In the genomic region with DNA sequence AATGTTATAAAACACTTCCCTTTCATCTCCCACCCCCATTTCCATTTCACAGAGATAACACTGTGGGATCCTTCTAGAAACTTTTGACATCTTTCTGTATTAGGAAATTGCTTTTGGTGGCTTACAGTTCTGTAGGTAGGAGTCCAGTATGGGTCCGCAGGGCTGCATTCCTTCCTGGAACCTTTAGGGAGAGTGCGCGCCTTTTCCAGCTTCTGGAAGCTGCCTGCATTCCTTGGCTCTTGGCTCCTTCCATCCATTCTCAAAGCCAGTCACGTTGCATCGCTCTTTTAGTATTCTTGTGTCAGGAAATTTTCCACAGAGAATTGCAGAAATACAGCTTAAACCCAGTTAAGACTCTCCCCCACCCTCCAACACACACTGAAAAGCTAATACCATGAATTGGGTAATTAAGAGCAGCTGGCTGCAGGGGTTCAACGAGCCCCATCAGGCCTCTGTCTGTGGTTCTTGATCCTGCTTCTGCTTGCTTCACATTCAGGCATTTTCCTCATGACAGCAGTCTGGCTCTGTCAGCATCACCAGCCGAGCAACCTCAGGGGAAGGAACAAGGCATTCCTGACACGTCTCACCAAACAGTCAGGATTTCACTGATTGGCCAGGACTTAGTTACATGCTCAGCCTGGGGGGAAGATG, we compare ENCODE assay signal across 17 cellular contexts. TPM values are rescaled to one million over a fixed set of nuclear protein-coding genes. Genes with fewer than 3 reads are reported as not detected.
DNase-seq lines count a peak whose midpoint lies in the region; ATAC-seq, FAIRE-seq and TF ChIP-seq lines count a peak whose summit lies in the region.
"Had no signal": no experiment of that assay in that cellular context is flagged by ENCODE, and none has a peak within 500 bp of the region (broad histone marks: within the 10 kb centered on the region; RNA-seq: fewer than 3 reads in every experiment).

No MANE protein-coding gene starts in this region.

- no peaks in the 10 kb centered on the region for H3K4me1 Mint-ChIP-seq in MCF 10A (ENCODE audit: insufficient read depth, unreplicated experiment)

- H3K36me3 Mint-ChIP-seq in MCF 10A (ENCODE audit: insufficient read depth, unreplicated experiment), result peaks cover 38% of the 10 kb centered on the region

- no peak overlapping the region for H3K4me3 Mint-ChIP-seq in MCF 10A (ENCODE audit: unreplicated experiment)

- POLR2A ChIA-PET in MCF 10A (lab: Yijun Ruan, JAX), result no interaction called here

- H3K36me3 ChIP-seq in breast epithelium, result no peaks in the 10 kb centered on the region
- peaks cover 4 to 9% of the 10 kb centered on the region in 2 donors for H3K36me3 ChIP-seq in aorta (ENCODE audit: control insufficient read depth in 1 of 2, insufficient read depth in 2 of 2, low read length in 1 of 2)
- H3K36me3 ChIP-seq: colonic mucosa had no signal

- no peaks in the 10 kb centered on the region for H3K4me1 ChIP-seq in breast epithelium
- peaks cover 0 to 5% of the 10 kb centered on the region in 2 donors for H3K4me1 ChIP-seq in aorta (ENCODE audit: control insufficient read depth in 1 of 2, insufficient read depth in 2 of 2, low read length in 2 of 2)
- H3K4me1 ChIP-seq: colonic mucosa had no signal

- no TSS peak for BruUV-seq in MCF 10A (replicated peaks; lab: Mats Ljungman, UMichigan)

- H3K27ac ChIP-seq in breast epithelium (no peak overlapping the region), cingulate gyrus (ENCODE audit: low read depth, low read length) (peak overlapping the region; percentile 2), aorta (ENCODE audit: low read depth in 1 of 2, low read length in 2 of 2) (no peak overlapping the region)
- H3K27ac ChIP-seq: colonic mucosa, SK-N-MC had no signal

- no peaks in the 10 kb centered on the region for H3K9me3 ChIP-seq in breast epithelium
- H3K9me3 ChIP-seq in aorta (ENCODE audit: control insufficient read depth, low read length), result no peaks in the 10 kb centered on the region
- H3K9me3 ChIP-seq: colonic mucosa had no signal

- no peak for FAIRE-seq in GM12891 (lab: Jason Lieb, UNC)
- FAIRE-seq: A204.1, TTC549 had no signal

- TF ChIP-seq POLR2A in breast epithelium (IDR thresholded peaks at IDR 0.05), result no peak
- TF ChIP-seq POLR2A in GM12891 (IDR thresholded peaks at IDR 0.05; ENCODE audit: low read depth, low read length), result no peak

- WGBS in aorta, 2 donors, result 38 to 59% methylated on average over 8 of the region's 8 CpGs

- no peaks in the 10 kb centered on the region for H3K9me3 Mint-ChIP-seq in MCF 10A (ENCODE audit: unreplicated experiment)

- H3K4me3 ChIP-seq in breast epithelium (no peak overlapping the region), aorta (ENCODE audit: low read length in 2 of 2) (no peak overlapping the region)
- H3K4me3 ChIP-seq: colonic mucosa, SK-N-MC had no signal

- H3K27me3 ChIP-seq in breast epithelium (no peaks in the 10 kb centered on the region), aorta (ENCODE audit: control insufficient read depth in 1 of 2, insufficient read depth in 2 of 2, low read length in 1 of 2) (no peaks in the 10 kb centered on the region)
- H3K27me3 ChIP-seq: colonic mucosa had no signal

- intact Hi-C loops in MCF 10A (cut with micrococcal nuclease), result no loop called here
- intact Hi-C loops in breast epithelium (cut with DNase I; ENCODE audit: low total_unique reads), result no loop called here
- intact Hi-C loops in left ventricle myocardium superior (cut with micrococcal nuclease), result no loop called here
- intact Hi-C loops in aorta (cut with DNase I), result no loop called here

- CTCF ChIA-PET in MCF 10A (lab: Yijun Ruan, JAX), result interaction anchor here (0.7 kb wide), 2 partner anchors 12 to 360 kb away, joined by 3 to 4 read pairs; no protein-coding TSS in a partner anchor

- TF ChIP-seq CTCF in MCF 10A (IDR thresholded peaks at IDR 0.05; ENCODE audit: unreplicated experiment), result no peak
- TF ChIP-seq CTCF in breast epithelium (IDR thresholded peaks at IDR 0.05), result no peak

- peak overlapping the region; percentile 54 for H3K27ac Mint-ChIP-seq in MCF 10A (ENCODE audit: low read depth, unreplicated experiment)

- H3K27me3 Mint-ChIP-seq in MCF 10A (ENCODE audit: insufficient read depth, unreplicated experiment), result no peaks in the 10 kb centered on the region

- DNase-seq in MCF 10A (ENCODE audit: unreplicated experiment) (no peak), breast epithelium (ENCODE audit: low spot score in 2 of 2) (no peak), left ventricle myocardium superior (peak; percentile 32), stromal cell of bone marrow (ENCODE audit: low read depth) (peak; percentile 28), aorta (no peak), GM12891 (ENCODE audit: insufficient read length, low spot score) (no peak)
- DNase-seq: activated CD4-positive, alpha-beta T cell treated with anti-CD3 and anti-CD28 coated beads, Interleukin-2, amount 50 U/mL, for 48 hours; colonic mucosa; DMS53; NCI-H2029; NCI-H524 treated with DMSO at 0.1 percent for 48 hours; stimulated activated naive CD4-positive, alpha-beta T cell had no signal

- peak; percentile 48 for ATAC-seq in left ventricle myocardium superior
- no peak for ATAC-seq in GM21737 (IDR thresholded peaks at IDR 0.05; ENCODE audit: unreplicated experiment)
- ATAC-seq in aorta (ENCODE audit: low FRiP score), result no peak

TF ChIP-seq in GM12891, 5 proteins besides CTCF, POLR2A, EP300 and RAD21:
- TF ChIP-seq PAX5 (IDR thresholded peaks at IDR 0.05; ENCODE audit: insufficient read depth, low read length, severe bottlenecking) (no peak), TAF1 (IDR thresholded peaks at IDR 0.05; ENCODE audit: low read depth, low read length) (no peak), POLR2AphosphoS5 (IDR thresholded peaks at IDR 0.05; ENCODE audit: low read depth, low read length) (no peak), POU2F2 (IDR thresholded peaks at IDR 0.05; ENCODE audit: low read depth, low read length) (no peak), SPI1 (IDR thresholded peaks at IDR 0.05; ENCODE audit: low read depth, low read length) (no peak)

RNA-seq across cellular contexts. Expression of gene SEPTIN11, which starts 48.8 kb away (rescaled TPM):
- total RNA-seq in MCF 10A (2022) (57.1 and 82.7 TPM in 2 replicates), breast epithelium (100 to 1,000 TPM in 2 of 3 donors, 10 to 100 TPM in 1; 78.6 to 362 (median 329) TPM), left ventricle myocardium superior (24.7 TPM), aorta (100 to 1,000 TPM in 1 of 2 donors, 10 to 100 TPM in 1; 86.1 to 120 TPM)
- polyA plus RNA-seq in aorta, result 100 to 1,000 TPM in 1 of 2 donors, 10 to 100 TPM in 1; 39.6 to 110 TPM
- polyA plus RNA-seq in GM12891 (2012; ENCODE audit: low read depth, missing spikeins), result 38.3 TPM

Comparison
In these comparisons a context has a peak if more than half of its experiments do, and no peak if none do; other contexts are left out.
1. DNase-seq: peak in left ventricle myocardium superior (single experiment) and stromal cell of bone marrow (single experiment); none in MCF 10A (single experiment), breast epithelium (0 of 2), aorta (0 of 2) and GM12891 (single experiment).